ENCODE assay signal across 8 cellular contexts in genomic region chr21:14737922-14738321, GRCh38.
DNase-seq lines count a peak whose midpoint lies in the region; ATAC-seq and TF ChIP-seq lines count a peak whose summit lies in the region.
"Had no signal": no experiment of that assay in that cellular context is flagged by ENCODE, and none has a peak within 500 bp of the region (broad histone marks: within the 10 kb centered on the region; RNA-seq: fewer than 3 reads in every experiment).

No MANE protein-coding gene starts in this region.

- H3K36me3 ChIP-seq in OCI-LY7 (ENCODE audit: insufficient read depth, low read length), result no peaks in the 10 kb centered on the region
- H3K36me3 ChIP-seq in adipocyte (ENCODE audit: control insufficient read depth, insufficient read depth, low read length, severe bottlenecking), result no peaks in the 10 kb centered on the region

- no peaks in the 10 kb centered on the region for H3K27me3 ChIP-seq in adipocyte (replicated peaks; ENCODE audit: control insufficient read depth, insufficient read depth, low read length)

- peaks cover 0 to 4% (median 0%) of the 10 kb centered on the region in 3 donors for H3K27me3 Mint-ChIP-seq in immature natural killer cell (ENCODE audit: low read depth in 3 of 3)
- H3K27me3 Mint-ChIP-seq in mesothelial cell of epicardium (ENCODE audit: low read depth), result no peaks in the 10 kb centered on the region
- H3K27me3 Mint-ChIP-seq: brain had no signal

- POLR2A ChIA-PET in OCI-LY7 (lab: Charles Lee), result interaction anchor here (0.5 to 1.3 kb wide), 8 partner anchors 10 to 337 kb away, joined by 3 to 6 read pairs (median 4); no protein-coding TSS in a partner anchor

- no peaks in the 10 kb centered on the region for H4K20me1 ChIP-seq in OCI-LY7 (ENCODE audit: insufficient read depth, low read length)

- H3K9me3 Mint-ChIP-seq in immature natural killer cell, result no peaks in the 10 kb centered on the region
- no peaks in the 10 kb centered on the region for H3K9me3 Mint-ChIP-seq in mesothelial cell of epicardium

- H3K79me2 ChIP-seq in OCI-LY7 (ENCODE audit: insufficient read depth, low read depth, low read length), result no peaks in the 10 kb centered on the region

- DNase-seq in GM10266 (ENCODE audit: extremely low spot score), result peak; percentile 7
- peak; percentile 78 for DNase-seq in OCI-LY7 (ENCODE audit: low spot score)
- peak; percentile 65 for DNase-seq in adipocyte (ENCODE audit: low read depth)
- DNase-seq in immature natural killer cell, result peak; percentile 45 to 62 (median 53)
- peak; percentile 11 for DNase-seq in stimulated activated CD8-positive, alpha-beta memory T cell treated with anti-CD3 and anti-CD28 coated beads, Interleukin-12 subunit alpha, Interleukin-12 subunit beta, amount 100 ng/mL, for 24 hours (ENCODE audit: extremely low read depth)
- no peak for DNase-seq in mesothelial cell of epicardium (ENCODE audit: low spot score in 2 of 2, unreplicated experiment in 2 of 2)

- TF ChIP-seq CTCF in GM10266 (IDR thresholded peaks at IDR 0.05; ENCODE audit: control insufficient read depth, insufficient read depth, low read depth, missing control alignments), result peak; percentile 55
- peak; percentile 97 for TF ChIP-seq CTCF in OCI-LY7 (conservative IDR thresholded peaks at IDR 0.05; ENCODE audit: low read length)
- TF ChIP-seq CTCF in mesothelial cell of epicardium (IDR thresholded peaks at IDR 0.05; ENCODE audit: unreplicated experiment), result no peak

- ATAC-seq in HG02885 (IDR thresholded peaks at IDR 0.05; ENCODE audit: poor library complexity, unreplicated experiment), result peak; percentile 52

- no peak overlapping the region for H3K4me3 Mint-ChIP-seq in immature natural killer cell
- H3K4me3 Mint-ChIP-seq in mesothelial cell of epicardium, result no peak overlapping the region
- H3K4me3 Mint-ChIP-seq: brain had no signal

- H3K4me1 Mint-ChIP-seq in immature natural killer cell (no peaks in the 10 kb centered on the region), mesothelial cell of epicardium (peaks cover 10% of the 10 kb centered on the region)
- H3K4me1 Mint-ChIP-seq: brain had no signal

- H3K27ac Mint-ChIP-seq in immature natural killer cell, result no peak overlapping the region
- no peak overlapping the region for H3K27ac Mint-ChIP-seq in mesothelial cell of epicardium
- H3K27ac Mint-ChIP-seq: brain had no signal

- no peaks in the 10 kb centered on the region for H3K36me3 Mint-ChIP-seq in immature natural killer cell
- H3K36me3 Mint-ChIP-seq in mesothelial cell of epicardium, result no peaks in the 10 kb centered on the region
- H3K36me3 Mint-ChIP-seq: brain had no signal

- BruUV-seq in OCI-LY7 (replicated peaks; lab: Mats Ljungman, UMichigan), result no TSS peak

- no peaks in the 10 kb centered on the region for H3K9me3 ChIP-seq in OCI-LY7 (ENCODE audit: low read length)
- no peaks in the 10 kb centered on the region for H3K9me3 ChIP-seq in adipocyte (ENCODE audit: control insufficient read depth, low read length)

- peaks cover 2% of the 10 kb centered on the region for H3K4me1 ChIP-seq in OCI-LY7 (ENCODE audit: insufficient read depth, low read length, poor library complexity, severe bottlenecking)
- H3K4me1 ChIP-seq in adipocyte (ENCODE audit: control insufficient read depth, insufficient read depth, low read length), result no peaks in the 10 kb centered on the region

- intact Hi-C loops in OCI-LY7 (cut with micrococcal nuclease; ENCODE audit: unreplicated experiment), result loop anchor here (1.0 to 5.0 kb wide), 5 partner anchors 25 to 335 kb away; no protein-coding TSS in a partner anchor

- H3K9me2 ChIP-seq in OCI-LY7 (ENCODE audit: insufficient read depth, low read length), result no peaks in the 10 kb centered on the region

- H2AFZ ChIP-seq in OCI-LY7 (ENCODE audit: low read length), result no peak overlapping the region; the same call in 1 of the 2 replicates

- H3K4me2 ChIP-seq in OCI-LY7 (ENCODE audit: low read length), result no peak overlapping the region

- H3K4me3 ChIP-seq in OCI-LY7 (ENCODE audit: low read depth, low read length, poor library complexity, severe bottlenecking) (no peak overlapping the region), adipocyte (ENCODE audit: low read length) (no peak overlapping the region)

- no peak overlapping the region for H3K27ac ChIP-seq in OCI-LY7 (ENCODE audit: low read depth, low read length, poor library complexity, severe bottlenecking)

- no peak overlapping the region for H3K9ac ChIP-seq in adipocyte (ENCODE audit: low read length)

- CTCF ChIA-PET in OCI-LY7 (lab: Charles Lee; ENCODE audit: unreplicated experiment), result interaction anchor here (1.1 to 1.5 kb wide), 3 partner anchors 9 to 299 kb away, joined by 3 read pairs; no protein-coding TSS in a partner anchor

Comparison
In these comparisons a context has a peak if more than half of its experiments do, and no peak if none do; other contexts are left out.
1. DNase-seq: peak in GM10266 (single experiment), OCI-LY7 (single experiment), adipocyte (single experiment), immature natural killer cell (3 of 3) and stimulated activated CD8-positive, alpha-beta memory T cell treated with anti-CD3 and anti-CD28 coated beads, Interleukin-12 subunit alpha, Interleukin-12 subunit beta, amount 100 ng/mL, for 24 hours (single experiment); none in mesothelial cell of epicardium (0 of 2).